Comparison of ENCODE assay signal across 1 cellular context in genomic region chr11:14380947-14381555, GRCh38.
A peak's percentile ranks its signal among the peaks of the same experiment; 100 is the strongest.
TF ChIP-seq lines count a peak whose summit lies in the region.

No MANE protein-coding gene starts in this region.

TF ChIP-seq in H1, 55 proteins besides CTCF, POLR2A, EP300 and RAD21 (continued from another document):
- no peak for TF ChIP-seq NANOG (IDR thresholded peaks at IDR 0.05; ENCODE audit: insufficient read depth, low read depth, low read length, poor library complexity, severe bottlenecking)
- no peak for TF ChIP-seq BCL11A (IDR thresholded peaks at IDR 0.05; ENCODE audit: low read depth in 2 of 2, low read length in 2 of 2)
- TF ChIP-seq PHF8 (conservative IDR thresholded peaks at IDR 0.05; ENCODE audit: low read depth, low read length): 0 out of 2 replicates have a peak, but pooled peaks have one; percentile 37
- peak; percentile 81 for TF ChIP-seq E2F6 (IDR thresholded peaks at IDR 0.05)
- peak; percentile 92 for TF ChIP-seq MAX (IDR thresholded peaks at IDR 0.05)
- TF ChIP-seq SIN3A (conservative IDR thresholded peaks at IDR 0.05 in 1 of 2, IDR thresholded peaks at IDR 0.05 in 1 of 2; ENCODE audit: low read depth in 1 of 2, low read length in 2 of 2): 0 out of 4 replicates have a peak, but pooled peaks of 1 of the 2 experiments have one; percentile 50
- no peak for TF ChIP-seq SP4 (IDR thresholded peaks at IDR 0.05; ENCODE audit: low read length)
- TF ChIP-seq USF2 (IDR thresholded peaks at IDR 0.05; ENCODE audit: low read length): peak; percentile 25; the same call in 1 of the 2 replicates
- TF ChIP-seq POLR2AphosphoS5 (IDR thresholded peaks at IDR 0.05; ENCODE audit: low read depth, low read length): no peak
- no peak for TF ChIP-seq MAFK (IDR thresholded peaks at IDR 0.05; ENCODE audit: low read depth, low read length)
- TF ChIP-seq ASH2L (IDR thresholded peaks at IDR 0.05; ENCODE audit: low read length): peak; percentile 88
- no peak for TF ChIP-seq SIRT6 (IDR thresholded peaks at IDR 0.05; ENCODE audit: low read length)
- TF ChIP-seq SAP30 (IDR thresholded peaks at IDR 0.05; ENCODE audit: insufficient read depth, insufficient replicate concordance, low read length): no peak
- no peak for TF ChIP-seq SP1 (IDR thresholded peaks at IDR 0.05; ENCODE audit: low read depth, low read length)
- TF ChIP-seq SRF (IDR thresholded peaks at IDR 0.05; ENCODE audit: low read depth, low read length): no peak
- TF ChIP-seq HDAC2 (IDR thresholded peaks at IDR 0.05; ENCODE audit: borderline replicate concordance in 1 of 2, low read depth in 2 of 2, low read length in 2 of 2): no peak
- no peak for TF ChIP-seq HDAC6 (IDR thresholded peaks at IDR 0.05; ENCODE audit: low read depth, low read length)
- peak; percentile 45 for TF ChIP-seq EZH2 (IDR thresholded peaks at IDR 0.05; ENCODE audit: low read depth, low read length, severe bottlenecking)
- no peak for TF ChIP-seq ATF2 (IDR thresholded peaks at IDR 0.05; ENCODE audit: low read length)
- TF ChIP-seq CHD2 (IDR thresholded peaks at IDR 0.05; ENCODE audit: low read length): no peak
- TF ChIP-seq KDM4A (IDR thresholded peaks at IDR 0.05; ENCODE audit: low read depth, low read length, severe bottlenecking): peak; percentile 97
- TF ChIP-seq YY1 (IDR thresholded peaks at IDR 0.05; ENCODE audit: low read depth, low read length): 0 out of 2 replicates have a peak, but pooled peaks have one; percentile 9
- no peak for TF ChIP-seq CTBP2 (IDR thresholded peaks at IDR 0.05; ENCODE audit: borderline replicate concordance, insufficient read depth, insufficient read length, low read length)
